32 cellular contexts compared by ENCODE assay signal in genomic region chr19:1302534-1303239, GRCh38. TPM values are rescaled to one million over a fixed set of nuclear protein-coding genes. Genes with fewer than 3 reads are reported as not detected.
DNase-seq lines count a peak whose midpoint lies in the region; ATAC-seq, FAIRE-seq and TF ChIP-seq lines count a peak whose summit lies in the region.
"Had no signal": no experiment of that assay in that cellular context is flagged by ENCODE, and none has a peak within 500 bp of the region (broad histone marks: within the 10 kb centered on the region; RNA-seq: fewer than 3 reads in every experiment).

No MANE protein-coding gene starts in this region.

- peak in 11 of 14 donors; percentile 11 to 73 (median 49) for DNase-seq in C1 segment of cervical spinal cord (lab: John Stamatoyannopoulos, UW)
- no peak for DNase-seq in astrocyte (ENCODE audit: low read depth)
- peak; percentile 47 to 69 for DNase-seq in hippocampal formation (lab: John Stamatoyannopoulos, UW)
- DNase-seq in occipital lobe (lab: John Stamatoyannopoulos, UW) = peak; percentile 26
- DNase-seq in activated CD4-positive, alpha-beta memory T cell treated with anti-CD3 and anti-CD28 coated beads, Interleukin-2, amount 10 ng/mL, durations not matched to agents 7 days and 5 days = no peak
- no peak for DNase-seq in mesendoderm
- no peak for DNase-seq in T-helper 2 cell
- DNase-seq: activated CD4-positive, alpha-beta T cell treated with anti-CD3 and anti-CD28 coated beads for 1 hour; activated CD8-positive, alpha-beta memory T cell treated with anti-CD3 and anti-CD28 coated beads, Interleukin-2, amount 50 U/mL, for 48 hours; activated CD8-positive, alpha-beta T cell treated with anti-CD3 and anti-CD28 coated beads for 36 hours; activated naive CD4-positive, alpha-beta T cell treated with anti-CD3 and anti-CD28 coated beads for 36 hours; DND-41; GF-D8; islet precursor cell; KBM-7; left ventricle myocardium inferior; naive B cell; NCI-H1105; NCI-H187 treated with DMSO at 0.1 percent for 48 hours; NCI-H524 treated with DMSO at 0.1 percent for 48 hours; SHP77; small intestine; stimulated activated naive CD4-positive, alpha-beta T cell treated with Interleukin-2 at 50 U/mL for 16 hours; T-helper 17 cell had no signal

- no peak overlapping the region for H3K56ac ChIP-seq in mesendoderm (ENCODE audit: low read length)

- no peak overlapping the region for H2BK15ac ChIP-seq in mesendoderm (replicated peaks; ENCODE audit: low read depth)

- no peaks in the 10 kb centered on the region for H3K9me3 Mint-ChIP-seq in astrocyte (ENCODE audit: unreplicated experiment)
- no peaks in the 10 kb centered on the region for H3K9me3 Mint-ChIP-seq in activated CD4-positive, alpha-beta memory T cell treated with anti-CD3 and anti-CD28 coated beads, Interleukin-2, amount 10 ng/mL, durations not matched to agents 7 days and 5 days
- H3K9me3 Mint-ChIP-seq: activated CD8-positive, alpha-beta T cell treated with anti-CD3 and anti-CD28 coated beads for 36 hours; activated naive CD4-positive, alpha-beta T cell treated with anti-CD3 and anti-CD28 coated beads for 36 hours; naive B cell had no signal

- CTCF ChIA-PET in activated CD4-positive, alpha-beta memory T cell treated with anti-CD3 and anti-CD28 coated beads, Interleukin-2, amount 10 ng/mL, durations not matched to agents 7 days and 5 days (lab: Charles Lee) = no interaction called here

- no peak overlapping the region for H4K8ac ChIP-seq in mesendoderm (ENCODE audit: low read depth, low read length)

- no peak for ATAC-seq in HG03442 (IDR thresholded peaks at IDR 0.05; ENCODE audit: unreplicated experiment)
- ATAC-seq: activated CD8-positive, alpha-beta T cell treated with anti-CD3 and anti-CD28 coated beads for 36 hours; T-helper 17 cell had no signal

- peak overlapping the region; percentile 60 for H2AFZ ChIP-seq in astrocyte (ENCODE audit: low read depth, low read length)

- H3K4me1 Mint-ChIP-seq in astrocyte (ENCODE audit: low read depth, unreplicated experiment) = no peaks in the 10 kb centered on the region
- H3K4me1 Mint-ChIP-seq in activated CD4-positive, alpha-beta memory T cell treated with anti-CD3 and anti-CD28 coated beads, Interleukin-2, amount 10 ng/mL, durations not matched to agents 7 days and 5 days = no peaks in the 10 kb centered on the region
- H3K4me1 Mint-ChIP-seq: T-helper 17 cell had no signal

- no peak overlapping the region for H3K27ac Mint-ChIP-seq in astrocyte (ENCODE audit: unreplicated experiment)
- H3K27ac Mint-ChIP-seq in activated CD4-positive, alpha-beta memory T cell treated with anti-CD3 and anti-CD28 coated beads, Interleukin-2, amount 10 ng/mL, durations not matched to agents 7 days and 5 days = no peak overlapping the region
- H3K27ac Mint-ChIP-seq: activated CD8-positive, alpha-beta T cell treated with anti-CD3 and anti-CD28 coated beads for 36 hours; activated naive CD4-positive, alpha-beta T cell treated with anti-CD3 and anti-CD28 coated beads for 36 hours; naive B cell; T-helper 17 cell had no signal

- H3K4me3 Mint-ChIP-seq in astrocyte (ENCODE audit: unreplicated experiment) = no peak overlapping the region
- H3K4me3 Mint-ChIP-seq in activated CD4-positive, alpha-beta memory T cell treated with anti-CD3 and anti-CD28 coated beads, Interleukin-2, amount 10 ng/mL, durations not matched to agents 7 days and 5 days = no peak overlapping the region
- H3K4me3 Mint-ChIP-seq: activated CD8-positive, alpha-beta T cell treated with anti-CD3 and anti-CD28 coated beads for 36 hours; activated naive CD4-positive, alpha-beta T cell treated with anti-CD3 and anti-CD28 coated beads for 36 hours; T-helper 17 cell had no signal

- H3K27me3 ChIP-seq in astrocyte (ENCODE audit: insufficient read depth, low read length) (peaks cover 4% of the 10 kb centered on the region), mesendoderm (ENCODE audit: insufficient read depth, low read length, poor library complexity) (no peaks in the 10 kb centered on the region)

- no peaks in the 10 kb centered on the region for H3K79me1 ChIP-seq in mesendoderm (ENCODE audit: low read length)

- H2BK5ac ChIP-seq in mesendoderm (ENCODE audit: low read length) = no peak overlapping the region

- no peak overlapping the region for H3K23ac ChIP-seq in mesendoderm (ENCODE audit: low read length)

- no peaks in the 10 kb centered on the region for H3K36me3 Mint-ChIP-seq in astrocyte (ENCODE audit: low read depth, unreplicated experiment)
- H3K36me3 Mint-ChIP-seq in activated CD4-positive, alpha-beta memory T cell treated with anti-CD3 and anti-CD28 coated beads, Interleukin-2, amount 10 ng/mL, durations not matched to agents 7 days and 5 days (ENCODE audit: low read depth) = no peaks in the 10 kb centered on the region
- H3K36me3 Mint-ChIP-seq: naive B cell had no signal

- H3K4me1 ChIP-seq in astrocyte (ENCODE audit: insufficient read depth, low read length) (no peaks in the 10 kb centered on the region), mesendoderm (ENCODE audit: control insufficient read depth, low read depth, low read length) (no peaks in the 10 kb centered on the region)
- H3K4me1 ChIP-seq: left ventricle myocardium inferior had no signal

- no peaks in the 10 kb centered on the region for H3K79me2 ChIP-seq in astrocyte (ENCODE audit: insufficient read depth, low read length)
- no peaks in the 10 kb centered on the region for H3K79me2 ChIP-seq in mesendoderm (ENCODE audit: control insufficient read depth, insufficient read depth, low read length)

- H3K4me3 ChIP-seq in astrocyte (ENCODE audit: insufficient read depth, low read depth, low read length) (no peak overlapping the region), mesendoderm (ENCODE audit: low read length) (no peak overlapping the region)
- H3K4me3 ChIP-seq: left ventricle myocardium inferior, thoracic aorta had no signal

- H3K36me3 ChIP-seq in astrocyte (ENCODE audit: insufficient read depth, low read length) (no peaks in the 10 kb centered on the region), mesendoderm (ENCODE audit: control insufficient read depth, insufficient read depth, low read length) (no peaks in the 10 kb centered on the region)
- H3K36me3 ChIP-seq: left ventricle myocardium inferior, thoracic aorta had no signal

- no peak overlapping the region for H3K18ac ChIP-seq in mesendoderm (ENCODE audit: low read length)

- no CpG with 5 or more reads among the region's 36 CpGs for WGBS in mesendoderm (ENCODE audit: extremely low coverage, insufficient coverage, low lambda C conversion rate)

- no peak overlapping the region for H3K4me2 ChIP-seq in astrocyte (ENCODE audit: low read length)
- no peak overlapping the region for H3K4me2 ChIP-seq in mesendoderm (ENCODE audit: low read length)

- H3K4ac ChIP-seq in mesendoderm (ENCODE audit: low read depth, low read length) = no peak overlapping the region

- no peak overlapping the region for H2BK120ac ChIP-seq in mesendoderm (ENCODE audit: low read depth, low read length)

- H3K27ac ChIP-seq in astrocyte (ENCODE audit: low read depth, low read length) = no peak overlapping the region
- H3K27ac ChIP-seq in mesendoderm (ENCODE audit: low read depth, low read length) = no peak overlapping the region
- H3K27ac ChIP-seq: left ventricle myocardium inferior, thoracic aorta had no signal

- no peaks in the 10 kb centered on the region for H4K20me1 ChIP-seq in astrocyte (ENCODE audit: insufficient read depth, low read length)

- POLR2A ChIA-PET in activated CD4-positive, alpha-beta memory T cell treated with anti-CD3 and anti-CD28 coated beads, Interleukin-2, amount 10 ng/mL, durations not matched to agents 7 days and 5 days (lab: Charles Lee) = no interaction called here

- no peak overlapping the region for H4K5ac ChIP-seq in mesendoderm (ENCODE audit: low read length)

- no peak overlapping the region for H3K9ac ChIP-seq in astrocyte (ENCODE audit: low read length)
- H3K9ac ChIP-seq in mesendoderm (ENCODE audit: low read length) = no peak overlapping the region

- H3K27me3 Mint-ChIP-seq in astrocyte (ENCODE audit: low read depth, unreplicated experiment) = peaks cover 2% of the 10 kb centered on the region
- no peaks in the 10 kb centered on the region for H3K27me3 Mint-ChIP-seq in activated CD4-positive, alpha-beta memory T cell treated with anti-CD3 and anti-CD28 coated beads, Interleukin-2, amount 10 ng/mL, durations not matched to agents 7 days and 5 days
- H3K27me3 Mint-ChIP-seq: T-helper 17 cell had no signal

- no peak overlapping the region for H2AK5ac ChIP-seq in mesendoderm (ENCODE audit: low read length)

- no peaks in the 10 kb centered on the region for H3K9me3 ChIP-seq in astrocyte (ENCODE audit: insufficient read depth, low read depth, low read length)
- H3K9me3 ChIP-seq: left ventricle myocardium inferior, thoracic aorta had no signal

- no peak for FAIRE-seq in astrocyte (lab: Jason Lieb, UNC)
- FAIRE-seq: HTR-8/SVneo, small intestine, urothelium cell line had no signal

- TF ChIP-seq CTCF in astrocyte (IDR thresholded peaks at IDR 0.05; ENCODE audit: insufficient read depth, low read depth, low read length) = no peak

RNA-seq across cellular contexts. Expression of gene EFNA2, which starts 17.0 kb away (rescaled TPM):
- 7.0 and 8.4 TPM in 2 replicates for total RNA-seq in astrocyte
- total RNA-seq in occipital lobe = 8.1 TPM
- total RNA-seq in activated CD4-positive, alpha-beta memory T cell treated with anti-CD3 and anti-CD28 coated beads, Interleukin-2, amount 10 ng/mL, durations not matched to agents 7 days and 5 days = not detected
- 3.5 TPM for polyA plus RNA-seq in mesendoderm (2013, experiment 1 of 2)
- polyA plus RNA-seq in mesendoderm (2013, experiment 2 of 2) = 3.4 TPM
- total RNA-seq: activated CD8-positive, alpha-beta T cell treated with anti-CD3 and anti-CD28 coated beads for 36 hours; activated naive CD4-positive, alpha-beta T cell treated with anti-CD3 and anti-CD28 coated beads for 36 hours; left ventricle myocardium inferior; MCF 10A; omental fat pad; T-helper 17 cell; thoracic aorta had no signal
- polyA plus RNA-seq: adipose tissue, fibroblast of lung had no signal

RNA-seq across cellular contexts. Expression of gene FAM174C, which starts 27.4 kb away (rescaled TPM):
- 50.5 and 50.8 TPM in 2 replicates for total RNA-seq in astrocyte
- total RNA-seq in occipital lobe = 6.7 TPM
- total RNA-seq in activated CD4-positive, alpha-beta memory T cell treated with anti-CD3 and anti-CD28 coated beads, Interleukin-2, amount 10 ng/mL, durations not matched to agents 7 days and 5 days = 10 to 100 TPM; 45.9 to 50.1 TPM
- 55.7 TPM for polyA plus RNA-seq in mesendoderm (2013, experiment 1 of 2)
- polyA plus RNA-seq in mesendoderm (2013, experiment 2 of 2) = 57.0 TPM

RNA-seq across cellular contexts. Expression of gene CIRBP, which starts 33.6 kb away (rescaled TPM):
- 184 and 215 TPM in 2 replicates for total RNA-seq in astrocyte
- total RNA-seq in occipital lobe = 598 TPM
- 100 to 1,000 TPM; 203 to 204 TPM for total RNA-seq in activated CD4-positive, alpha-beta memory T cell treated with anti-CD3 and anti-CD28 coated beads, Interleukin-2, amount 10 ng/mL, durations not matched to agents 7 days and 5 days
- polyA plus RNA-seq in mesendoderm (2013, experiment 1 of 2) = 93.3 TPM
- 93.6 TPM for polyA plus RNA-seq in mesendoderm (2013, experiment 2 of 2)

RNA-seq across cellular contexts. Expression of gene MIDN, which starts 54.3 kb away (rescaled TPM):
- total RNA-seq in astrocyte (119 and 141 TPM in 2 replicates), occipital lobe (15.3 TPM)
- 10 to 100 TPM; 86.2 to 88.6 TPM for total RNA-seq in activated CD4-positive, alpha-beta memory T cell treated with anti-CD3 and anti-CD28 coated beads, Interleukin-2, amount 10 ng/mL, durations not matched to agents 7 days and 5 days
- polyA plus RNA-seq in mesendoderm (2013, experiment 1 of 2) = 133 TPM
- polyA plus RNA-seq in mesendoderm (2013, experiment 2 of 2) = 131 TPM

Comparison
In these comparisons a context has a peak if more than half of its experiments do, and no peak if none do; other contexts are left out.
1. DNase-seq: peak in C1 segment of cervical spinal cord (11 of 14), hippocampal formation (2 of 2) and occipital lobe (single experiment); none in astrocyte (single experiment), activated CD4-positive, alpha-beta memory T cell treated with anti-CD3 and anti-CD28 coated beads, Interleukin-2, amount 10 ng/mL, durations not matched to agents 7 days and 5 days (single experiment), mesendoderm (single experiment) and T-helper 2 cell (0 of 5).